ENCODE assay signal across 8 cellular contexts in the genomic region with DNA sequence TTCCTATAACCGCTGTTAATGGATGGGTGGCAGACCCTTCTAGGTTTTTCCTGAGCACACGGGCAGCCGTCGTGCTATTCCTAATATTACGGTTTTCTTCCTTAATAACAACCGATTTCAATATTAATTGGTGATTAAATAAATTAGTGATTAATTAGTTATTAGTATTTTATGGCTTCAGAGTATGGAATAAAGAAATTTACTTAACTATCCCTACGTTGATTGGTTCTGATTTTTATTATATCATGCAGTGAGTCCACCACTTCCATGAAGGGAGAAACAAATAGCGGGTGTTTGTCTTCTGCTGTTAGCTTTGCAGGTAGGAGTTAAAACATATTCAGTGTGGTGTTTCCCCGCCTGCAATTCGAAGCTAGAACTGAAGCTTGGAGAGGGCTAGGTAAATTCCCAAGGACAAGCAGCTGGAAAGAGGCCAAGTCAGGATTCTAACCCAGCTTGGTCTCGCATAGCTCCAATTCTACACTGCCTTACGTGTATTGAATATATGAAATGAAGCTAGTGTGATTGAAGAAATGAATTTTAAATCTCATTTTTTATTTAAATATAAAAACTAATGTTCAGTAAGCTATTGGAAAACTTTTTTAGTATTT. TPM values are rescaled to one million over a fixed set of nuclear protein-coding genes. Genes with fewer than 3 reads are reported as not detected.
DNase-seq lines count a peak whose midpoint lies in the region; ATAC-seq, FAIRE-seq and TF ChIP-seq lines count a peak whose summit lies in the region.

No MANE protein-coding gene starts in this region.

- no peaks in the 10 kb centered on the region for H3K27me3 Mint-ChIP-seq in stimulated activated memory B cell treated with anti-CD40 and anti-IgM and Interleukin-4, amounts not matched to agents 10 μg/mL and 1 μg/mL and 100 μg/mL, for 72 hours

- H3K36me3 Mint-ChIP-seq in stimulated activated memory B cell treated with anti-CD40 and anti-IgM and Interleukin-4, amounts not matched to agents 10 μg/mL and 1 μg/mL and 100 μg/mL, for 72 hours = peaks cover 22% of the 10 kb centered on the region

- TF ChIP-seq POLR2A in body of pancreas (IDR thresholded peaks at IDR 0.05) = no peak

- H3K27ac Mint-ChIP-seq in stimulated activated memory B cell treated with anti-CD40 and anti-IgM and Interleukin-4, amounts not matched to agents 10 μg/mL and 1 μg/mL and 100 μg/mL, for 72 hours = peak overlapping the region; percentile 99

- H3K36me3 ChIP-seq in body of pancreas (replicated peaks in 1 of 2; ENCODE audit: insufficient read depth in 1 of 2, low read depth in 2 of 2) = no peaks in the 10 kb centered on the region
- no peaks in the 10 kb centered on the region for H3K36me3 ChIP-seq in kidney (ENCODE audit: control insufficient read depth in 1 of 2, insufficient read depth in 2 of 2, low read length in 2 of 2)

- intact Hi-C loops in body of pancreas (cut with DNase I) (no loop called here), kidney (cut with DNase I) (no loop called here)

- H3K9me3 Mint-ChIP-seq in stimulated activated memory B cell treated with anti-CD40 and anti-IgM and Interleukin-4, amounts not matched to agents 10 μg/mL and 1 μg/mL and 100 μg/mL, for 72 hours = no peaks in the 10 kb centered on the region

- H3K27ac ChIP-seq in body of pancreas (peak overlapping the region; percentile 87 to 99 (median 92)), kidney (ENCODE audit: low read depth in 2 of 2, low read length in 2 of 2) (peak overlapping the region; percentile 99 to 100)

- TF ChIP-seq CTCF in body of pancreas (IDR thresholded peaks at IDR 0.05) = peak in 1 of 7 experiments; percentile 8
- TF ChIP-seq CTCF in kidney (IDR thresholded peaks at IDR 0.05; ENCODE audit: borderline replicate concordance, extremely low read depth, insufficient read depth) = no peak

- H3K4me3 ChIP-seq in body of pancreas (peak overlapping the region; percentile 10 to 73), kidney (ENCODE audit: low read length in 2 of 2) (peak overlapping the region; percentile 96 to 100)

- H3K4me3 Mint-ChIP-seq in stimulated activated memory B cell treated with anti-CD40 and anti-IgM and Interleukin-4, amounts not matched to agents 10 μg/mL and 1 μg/mL and 100 μg/mL, for 72 hours = peak overlapping the region; percentile 95

- FAIRE-seq in kidney (lab: Jason Lieb, UNC) = no peak

- H3K9ac ChIP-seq in kidney (ENCODE audit: low read length in 2 of 2) = peak overlapping the region; percentile 56 to 94

- peak; percentile 54 for ATAC-seq in body of pancreas
- ATAC-seq in stimulated activated memory B cell treated with anti-CD40 and anti-IgM and Interleukin-4, amounts not matched to agents 10 μg/mL and 1 μg/mL and 100 μg/mL, for 72 hours = no peak

- peaks cover 32% of the 10 kb centered on the region for H3K4me1 Mint-ChIP-seq in stimulated activated memory B cell treated with anti-CD40 and anti-IgM and Interleukin-4, amounts not matched to agents 10 μg/mL and 1 μg/mL and 100 μg/mL, for 72 hours

- H3K4me1 ChIP-seq in body of pancreas = peaks cover 32% of the 10 kb centered on the region
- H3K4me1 ChIP-seq in kidney (ENCODE audit: control insufficient read depth in 1 of 2, insufficient read depth in 1 of 2, low read depth in 1 of 2, low read length in 2 of 2) = peaks cover 7 to 16% of the 10 kb centered on the region in 2 donors

- H3K27me3 ChIP-seq in body of pancreas = no peaks in the 10 kb centered on the region

- 5 to 6% methylated on average over 12 of the region's 12 CpGs for WGBS in body of pancreas, 2 donors

- H3K9me3 ChIP-seq in body of pancreas (no peaks in the 10 kb centered on the region), kidney (ENCODE audit: control insufficient read depth in 1 of 2, low read length in 2 of 2) (no peaks in the 10 kb centered on the region)

- peak; percentile 36 for DNase-seq in ELF-1 (ENCODE audit: low read depth, low spot score)
- DNase-seq in NCI-H2227 (lab: John Stamatoyannopoulos, UW; ENCODE audit: unreplicated experiment) = peak; percentile 64
- DNase-seq in body of pancreas = peak; percentile 68 to 81 (median 70)
- DNase-seq in kidney = no peak
- no peak for DNase-seq in hippocampal formation (lab: John Stamatoyannopoulos, UW)
- no peak for DNase-seq in DMS114 treated with DMSO at 0.1 percent for 48 hours (lab: John Stamatoyannopoulos, UW; ENCODE audit: unreplicated experiment)
- no peak for DNase-seq in NCI-H128 (lab: John Stamatoyannopoulos, UW; ENCODE audit: unreplicated experiment)

RNA-seq across cellular contexts. Expression of gene CSTF2T, which starts 0.9 kb away (rescaled TPM):
- total RNA-seq in body of pancreas (10 to 100 TPM; 11.5 to 13.7 TPM), kidney (24.9 TPM)
- 11.2 TPM for polyA plus RNA-seq in kidney (ENCODE audit: insufficient read depth, low read depth, low replicate concordance)

Comparison
In these comparisons a context has a peak if more than half of its experiments do, and no peak if none do; other contexts are left out.
1. DNase-seq: peak in ELF-1 (single experiment), NCI-H2227 (single experiment) and body of pancreas (4 of 4); none in kidney (single experiment), hippocampal formation (0 of 2), DMS114 treated with DMSO at 0.1 percent for 48 hours (single experiment) and NCI-H128 (single experiment).